Comparison of ENCODE assay signal across 18 cellular contexts in genomic region chr1:42557230-42557851, GRCh38.
DNase-seq lines count a peak whose midpoint lies in the region; ATAC-seq, FAIRE-seq and TF ChIP-seq lines count a peak whose summit lies in the region.
"Had no signal": no experiment of that assay in that cellular context is flagged by ENCODE, and none has a peak within 500 bp of the region (broad histone marks: within the 10 kb centered on the region; RNA-seq: fewer than 3 reads in every experiment).

No MANE protein-coding gene starts in this region.

- H3K36me3 ChIP-seq in Caco-2 (ENCODE audit: control insufficient read depth, insufficient read depth, low read length) (no peaks in the 10 kb centered on the region), astrocyte (ENCODE audit: insufficient read depth, low read length) (no peaks in the 10 kb centered on the region), right lobe of liver (no peaks in the 10 kb centered on the region), body of pancreas (replicated peaks in 1 of 2; ENCODE audit: insufficient read depth in 1 of 2, low read depth in 2 of 2) (no peaks in the 10 kb centered on the region)
- H3K36me3 ChIP-seq: BLaER1 treated with 17β-estradiol and CSF1 and Interleukin-3, amounts not matched to agents 10 nM and 100 nM; HAP-1 had no signal

- H3K4me3 ChIP-seq in Caco-2 (ENCODE audit: low read depth, low read length) (no peak overlapping the region), astrocyte (ENCODE audit: insufficient read depth, low read depth, low read length) (no peak overlapping the region), right lobe of liver (no peak overlapping the region), body of pancreas (no peak overlapping the region)
- H3K4me3 ChIP-seq: BLaER1 treated with 17β-estradiol and CSF1 and Interleukin-3, amounts not matched to agents 10 nM and 100 nM; HAP-1 had no signal

- BruUV-seq in Caco-2 (replicated peaks; lab: Mats Ljungman, UMichigan), result no TSS peak

- 79% methylated on average over 1 of the region's 1 CpG for WGBS in right lobe of liver (ENCODE audit: insufficient coverage, low coverage, low lambda C conversion rate, missing lambda C conversion rate)
- WGBS in body of pancreas, 2 donors, result 96% methylated on average over 1 of the region's 1 CpG

- H3K79me2 ChIP-seq in astrocyte (ENCODE audit: insufficient read depth, low read length), result no peaks in the 10 kb centered on the region

- intact Hi-C loops in Caco-2 (cut with micrococcal nuclease; ENCODE audit: unreplicated experiment) (no loop called here), right lobe of liver (cut with DNase I) (no loop called here), body of pancreas (cut with DNase I) (no loop called here)

- H3K9me3 ChIP-seq in Caco-2 (no peaks in the 10 kb centered on the region), astrocyte (ENCODE audit: insufficient read depth, low read depth, low read length) (no peaks in the 10 kb centered on the region), right lobe of liver (no peaks in the 10 kb centered on the region), body of pancreas (no peaks in the 10 kb centered on the region)
- H3K9me3 ChIP-seq: HAP-1 had no signal

- H3K9ac ChIP-seq in astrocyte (ENCODE audit: low read length), result no peak overlapping the region
- H3K9ac ChIP-seq: BLaER1 treated with 17β-estradiol and CSF1 and Interleukin-3, amounts not matched to agents 10 nM and 100 nM had no signal

- FAIRE-seq in astrocyte (lab: Jason Lieb, UNC), result peak; percentile 9
- FAIRE-seq in islet of Langerhans (lab: Jason Lieb, UNC), result peak; percentile 87
- FAIRE-seq: GM12891, GM19239, H1, HTR-8/SVneo had no signal

- peak; percentile 35 to 44 for DNase-seq in Caco-2
- no peak for DNase-seq in astrocyte (ENCODE audit: low read depth)
- no peak for DNase-seq in right lobe of liver
- DNase-seq in activated T-cell treated with anti-CD3 and anti-CD28 coated beads, Interleukin-2, amount 50 U/mL, for 24 hours, result no peak
- no peak for DNase-seq in NCI-H1694 (lab: John Stamatoyannopoulos, UW)
- no peak for DNase-seq in body of pancreas
- DNase-seq: 8988T; ACHN; CD4-positive, CD25-positive, alpha-beta regulatory T cell; DMS79 had no signal

- H3K27ac ChIP-seq in astrocyte (ENCODE audit: low read depth, low read length) (no peak overlapping the region), right lobe of liver (no peak overlapping the region), body of pancreas (no peak overlapping the region)
- H3K27ac ChIP-seq: BLaER1 treated with 17β-estradiol and CSF1 and Interleukin-3, amounts not matched to agents 10 nM and 100 nM had no signal

- no peak overlapping the region for H3K4me2 ChIP-seq in astrocyte (ENCODE audit: low read length)
- H3K4me2 ChIP-seq: BLaER1 treated with 17β-estradiol and CSF1 and Interleukin-3, amounts not matched to agents 10 nM and 100 nM had no signal

- no peaks in the 10 kb centered on the region for H3K36me3 Mint-ChIP-seq in Caco-2 (ENCODE audit: insufficient read depth, unreplicated experiment)
- H3K36me3 Mint-ChIP-seq in astrocyte (ENCODE audit: low read depth, unreplicated experiment), result no peaks in the 10 kb centered on the region
- H3K36me3 Mint-ChIP-seq in activated T-cell treated with anti-CD3 and anti-CD28 coated beads, Interleukin-2, amount 50 U/mL, for 24 hours (ENCODE audit: low read depth), result no peaks in the 10 kb centered on the region

- no peaks in the 10 kb centered on the region for H3K4me1 Mint-ChIP-seq in Caco-2 (ENCODE audit: low read depth, unreplicated experiment)
- H3K4me1 Mint-ChIP-seq in astrocyte (ENCODE audit: low read depth, unreplicated experiment), result no peaks in the 10 kb centered on the region
- H3K4me1 Mint-ChIP-seq in activated T-cell treated with anti-CD3 and anti-CD28 coated beads, Interleukin-2, amount 50 U/mL, for 24 hours (ENCODE audit: low read depth), result no peaks in the 10 kb centered on the region
- H3K4me1 Mint-ChIP-seq: CD4-positive, CD25-positive, alpha-beta regulatory T cell had no signal

- TF ChIP-seq CTCF in Caco-2 (IDR thresholded peaks at IDR 0.05; ENCODE audit: insufficient read depth in 1 of 2, low read depth in 1 of 2, low read length in 1 of 2, severe bottlenecking in 1 of 2, unreplicated experiment in 1 of 2), result no peak
- no peak for TF ChIP-seq CTCF in astrocyte (IDR thresholded peaks at IDR 0.05; ENCODE audit: insufficient read depth, low read depth, low read length)
- TF ChIP-seq CTCF in right lobe of liver (IDR thresholded peaks at IDR 0.05), result no peak
- TF ChIP-seq CTCF in body of pancreas (IDR thresholded peaks at IDR 0.05), result no peak

- ATAC-seq in right lobe of liver (peak; percentile 27 to 84 (median 68)), GM18520 (IDR thresholded peaks at IDR 0.05; ENCODE audit: unreplicated experiment) (no peak), body of pancreas (no peak)

- no peak overlapping the region for H2AFZ ChIP-seq in astrocyte (ENCODE audit: low read depth, low read length)

- no peak for TF ChIP-seq POLR2A in right lobe of liver (IDR thresholded peaks at IDR 0.05)
- no peak for TF ChIP-seq POLR2A in body of pancreas (IDR thresholded peaks at IDR 0.05)

- CTCF ChIA-PET in Caco-2 (lab: Charles Lee), result interaction anchor here (0.5 to 0.9 kb wide), 2 partner anchors 83 to 384 kb away, joined by 3 to 4 read pairs; no protein-coding TSS in a partner anchor

- H3K27me3 ChIP-seq in Caco-2 (replicated peaks; ENCODE audit: control insufficient read depth, insufficient read depth, low read length) (no peaks in the 10 kb centered on the region), astrocyte (ENCODE audit: insufficient read depth, low read length) (no peaks in the 10 kb centered on the region), right lobe of liver (no peaks in the 10 kb centered on the region), body of pancreas (no peaks in the 10 kb centered on the region)
- H3K27me3 ChIP-seq: BLaER1 treated with 17β-estradiol and CSF1 and Interleukin-3, amounts not matched to agents 10 nM and 100 nM had no signal

- H4K20me1 ChIP-seq in astrocyte (ENCODE audit: insufficient read depth, low read length), result no peaks in the 10 kb centered on the region
- H4K20me1 ChIP-seq: BLaER1 treated with 17β-estradiol and CSF1 and Interleukin-3, amounts not matched to agents 10 nM and 100 nM had no signal

- H3K27me3 Mint-ChIP-seq in Caco-2 (ENCODE audit: insufficient read depth, unreplicated experiment) (no peaks in the 10 kb centered on the region), astrocyte (ENCODE audit: low read depth, unreplicated experiment) (no peaks in the 10 kb centered on the region)
- no peaks in the 10 kb centered on the region for H3K27me3 Mint-ChIP-seq in activated T-cell treated with anti-CD3 and anti-CD28 coated beads, Interleukin-2, amount 50 U/mL, for 24 hours

- H3K4me3 Mint-ChIP-seq in Caco-2 (ENCODE audit: unreplicated experiment) (no peak overlapping the region), astrocyte (ENCODE audit: unreplicated experiment) (no peak overlapping the region)
- H3K4me3 Mint-ChIP-seq in activated T-cell treated with anti-CD3 and anti-CD28 coated beads, Interleukin-2, amount 50 U/mL, for 24 hours, result no peak overlapping the region
- H3K4me3 Mint-ChIP-seq: CD4-positive, CD25-positive, alpha-beta regulatory T cell had no signal

- H3K27ac Mint-ChIP-seq in Caco-2 (ENCODE audit: unreplicated experiment), result no peak overlapping the region
- no peak overlapping the region for H3K27ac Mint-ChIP-seq in astrocyte (ENCODE audit: unreplicated experiment)
- H3K27ac Mint-ChIP-seq in activated T-cell treated with anti-CD3 and anti-CD28 coated beads, Interleukin-2, amount 50 U/mL, for 24 hours, result no peak overlapping the region
- H3K27ac Mint-ChIP-seq: CD4-positive, CD25-positive, alpha-beta regulatory T cell had no signal

- H3K4me1 ChIP-seq in Caco-2 (no peaks in the 10 kb centered on the region), astrocyte (ENCODE audit: insufficient read depth, low read length) (no peaks in the 10 kb centered on the region), right lobe of liver (no peaks in the 10 kb centered on the region), body of pancreas (no peaks in the 10 kb centered on the region)
- H3K4me1 ChIP-seq: BLaER1 treated with 17β-estradiol and CSF1 and Interleukin-3, amounts not matched to agents 10 nM and 100 nM; HAP-1 had no signal

- no peaks in the 10 kb centered on the region for H3K9me3 Mint-ChIP-seq in Caco-2 (ENCODE audit: unreplicated experiment)
- H3K9me3 Mint-ChIP-seq in astrocyte (ENCODE audit: unreplicated experiment), result peaks cover 10% of the 10 kb centered on the region
- no peaks in the 10 kb centered on the region for H3K9me3 Mint-ChIP-seq in activated T-cell treated with anti-CD3 and anti-CD28 coated beads, Interleukin-2, amount 50 U/mL, for 24 hours

- POLR2A ChIA-PET in Caco-2 (lab: Charles Lee), result interaction anchor here (0.7 kb wide), 1 partner anchor 331 kb away, joined by 4 read pairs; no protein-coding TSS in a partner anchor

Comparison
In these comparisons a context has a peak if more than half of its experiments do, and no peak if none do; other contexts are left out.
1. DNase-seq: peak in Caco-2 (2 of 2); none in astrocyte (single experiment), right lobe of liver (0 of 3), activated T-cell treated with anti-CD3 and anti-CD28 coated beads, Interleukin-2, amount 50 U/mL, for 24 hours (single experiment), NCI-H1694 (single experiment) and body of pancreas (0 of 4).
2. ATAC-seq: peak in right lobe of liver (4 of 4); none in GM18520 (single experiment) and body of pancreas (single experiment).